Comparison of ENCODE assay signal across 1 cellular context in the genomic region with DNA sequence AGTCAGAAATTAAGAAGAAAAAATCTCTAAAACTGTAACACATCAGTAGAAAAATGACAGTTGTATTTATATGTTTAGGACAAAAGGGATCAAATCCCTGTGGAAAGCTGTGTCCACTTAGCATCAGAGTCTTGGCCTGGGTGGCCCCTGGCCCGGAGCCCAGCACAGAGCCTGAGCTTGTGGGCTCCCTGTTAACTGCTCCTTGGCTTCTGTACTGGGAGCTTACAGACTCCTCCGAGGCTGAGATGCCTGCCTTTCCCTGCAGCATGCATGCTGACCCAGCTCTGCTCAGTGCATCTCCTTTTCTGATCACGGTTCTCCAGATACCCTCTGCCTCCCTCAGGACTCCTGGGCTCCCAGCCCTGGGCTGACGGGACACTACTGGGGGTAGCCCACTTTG.
TF ChIP-seq lines count a peak whose summit lies in the region.

No MANE protein-coding gene starts in this region.

TF ChIP-seq in H1, 55 proteins besides CTCF, POLR2A, EP300 and RAD21 (continued from another document):
- TF ChIP-seq BRCA1 (IDR thresholded peaks at IDR 0.05; ENCODE audit: low read depth, low read length) (no peak), MAFK (IDR thresholded peaks at IDR 0.05; ENCODE audit: low read depth, low read length) (no peak), GTF2F1 (IDR thresholded peaks at IDR 0.05; ENCODE audit: borderline replicate concordance, low read depth, low read length) (no peak), CBX8 (IDR thresholded peaks at IDR 0.05; ENCODE audit: borderline replicate concordance, low read depth, low read length) (no peak), CHD2 (IDR thresholded peaks at IDR 0.05; ENCODE audit: low read length) (no peak), CREB1 (IDR thresholded peaks at IDR 0.05) (no peak), TAF7 (optimal IDR thresholded peaks at IDR 0.05; ENCODE audit: borderline replicate concordance, low read depth, low read length) (no peak), TBP (IDR thresholded peaks at IDR 0.05; ENCODE audit: low read depth, low read length) (no peak)
